15 cellular contexts compared by ENCODE assay signal in genomic region chr12:55824726-55825125, GRCh38. TPM values are rescaled to one million over a fixed set of nuclear protein-coding genes. Genes with fewer than 3 reads are reported as not detected.
A peak's percentile ranks its signal among the peaks of the same experiment; 100 is the strongest.
DNase-seq lines count a peak whose midpoint lies in the region; ATAC-seq, FAIRE-seq and TF ChIP-seq lines count a peak whose summit lies in the region.
"Had no signal": no experiment of that assay in that cellular context is flagged by ENCODE, and none has a peak within 500 bp of the region (broad histone marks: within the 10 kb centered on the region; RNA-seq: fewer than 3 reads in every experiment).

No MANE protein-coding gene starts in this region.

- TF ChIP-seq POLR2A in NB4 (IDR thresholded peaks at IDR 0.05; ENCODE audit: extremely low read depth, insufficient read length) (no peak), erythroblast (IDR thresholded peaks at IDR 0.05; ENCODE audit: low read length) (no peak)

- H3K4me3 ChIP-seq in NB4 (ENCODE audit: low read depth, low read length) (peak overlapping the region; percentile 57), astrocyte (ENCODE audit: insufficient read depth, low read depth, low read length) (no peak overlapping the region)
- H3K4me3 ChIP-seq: breast epithelium, right atrium auricular region, SJCRH30, uterus had no signal

- H3K27ac Mint-ChIP-seq in astrocyte (ENCODE audit: unreplicated experiment) (no peak overlapping the region), progenitor cell of endocrine pancreas (peak overlapping the region; percentile 68)

- H3K27me3 ChIP-seq in astrocyte (ENCODE audit: insufficient read depth, low read length): no peaks in the 10 kb centered on the region
- H3K27me3 ChIP-seq: breast epithelium, right atrium auricular region, SJCRH30, uterus had no signal

- DNase-seq in activated T-cell treated with anti-CD3 and anti-CD28 coated beads, Interleukin-2, amount 50 U/mL, for 4 hours: no peak
- DNase-seq in activated T-cell treated with anti-CD3 and anti-CD28 coated beads, Interleukin-2, amount 50 U/mL, for 1 hour: no peak
- DNase-seq in NB4 (ENCODE audit: low read depth) (no peak), astrocyte (ENCODE audit: low read depth) (no peak), progenitor cell of endocrine pancreas (ENCODE audit: low spot score, unreplicated experiment) (no peak), NOMO-1 treated with DMSO at 0.1 percent for 48 hours (lab: John Stamatoyannopoulos, UW; ENCODE audit: unreplicated experiment) (no peak), glomerular visceral epithelial cell (ENCODE audit: extremely low spot score) (no peak), erythroblast (lab: John Stamatoyannopoulos, UW) (no peak)
- DNase-seq: midbrain, NCI-H1048, NCI-H524 treated with DMSO at 0.1 percent for 48 hours, SJCRH30, uterus had no signal

- H2AFZ ChIP-seq in astrocyte (ENCODE audit: low read depth, low read length): no peak overlapping the region

- peaks cover 6% of the 10 kb centered on the region for H4K20me1 ChIP-seq in astrocyte (ENCODE audit: insufficient read depth, low read length)

- H3K27ac ChIP-seq in astrocyte (ENCODE audit: low read depth, low read length): no peak overlapping the region
- H3K27ac ChIP-seq: breast epithelium, right atrium auricular region, SJCRH30, uterus had no signal

- FAIRE-seq in astrocyte (lab: Jason Lieb, UNC): no peak

- TF ChIP-seq CTCF in NB4 (IDR thresholded peaks at IDR 0.05; ENCODE audit: low read depth, low read length): no peak
- no peak for TF ChIP-seq CTCF in astrocyte (IDR thresholded peaks at IDR 0.05; ENCODE audit: insufficient read depth, low read depth, low read length)
- TF ChIP-seq CTCF in progenitor cell of endocrine pancreas (IDR thresholded peaks at IDR 0.05; ENCODE audit: unreplicated experiment): no peak

- peaks cover 37% of the 10 kb centered on the region for H3K36me3 ChIP-seq in astrocyte (ENCODE audit: insufficient read depth, low read length)
- H3K36me3 ChIP-seq: breast epithelium, uterus had no signal

- H3K4me3 Mint-ChIP-seq in activated T-cell treated with anti-CD3 and anti-CD28 coated beads, Interleukin-2, amount 50 U/mL, for 4 hours: peak overlapping the region; percentile 44
- H3K4me3 Mint-ChIP-seq in astrocyte (ENCODE audit: unreplicated experiment): peak overlapping the region; percentile 21
- H3K4me3 Mint-ChIP-seq in progenitor cell of endocrine pancreas (ENCODE audit: low read depth): no peak overlapping the region

- H3K79me2 ChIP-seq in astrocyte (ENCODE audit: insufficient read depth, low read length): peaks cover 58% of the 10 kb centered on the region

- H3K9me3 Mint-ChIP-seq in activated T-cell treated with anti-CD3 and anti-CD28 coated beads, Interleukin-2, amount 50 U/mL, for 4 hours: no peaks in the 10 kb centered on the region
- no peaks in the 10 kb centered on the region for H3K9me3 Mint-ChIP-seq in astrocyte (ENCODE audit: unreplicated experiment)
- no peaks in the 10 kb centered on the region for H3K9me3 Mint-ChIP-seq in progenitor cell of endocrine pancreas (ENCODE audit: low read depth)

- H3K36me3 Mint-ChIP-seq in activated T-cell treated with anti-CD3 and anti-CD28 coated beads, Interleukin-2, amount 50 U/mL, for 4 hours (ENCODE audit: insufficient read depth): peaks cover 33% of the 10 kb centered on the region
- H3K36me3 Mint-ChIP-seq in astrocyte (ENCODE audit: low read depth, unreplicated experiment) (peaks cover 10% of the 10 kb centered on the region), progenitor cell of endocrine pancreas (ENCODE audit: insufficient read depth) (peaks cover 18% of the 10 kb centered on the region)

- peak overlapping the region; percentile 22 for H3K9ac ChIP-seq in astrocyte (ENCODE audit: low read length)

- peaks cover 35% of the 10 kb centered on the region for H3K4me1 Mint-ChIP-seq in activated T-cell treated with anti-CD3 and anti-CD28 coated beads, Interleukin-2, amount 50 U/mL, for 4 hours (ENCODE audit: low read depth)
- H3K4me1 Mint-ChIP-seq in astrocyte (ENCODE audit: low read depth, unreplicated experiment): peaks cover 22% of the 10 kb centered on the region
- peaks cover 41% of the 10 kb centered on the region for H3K4me1 Mint-ChIP-seq in progenitor cell of endocrine pancreas (ENCODE audit: low read depth)

- H3K9me3 ChIP-seq in astrocyte (ENCODE audit: insufficient read depth, low read depth, low read length): no peaks in the 10 kb centered on the region
- H3K9me3 ChIP-seq: breast epithelium, right atrium auricular region, SJCRH30, uterus had no signal

- peak overlapping the region; percentile 34 for H3K4me2 ChIP-seq in astrocyte (ENCODE audit: low read length)

- no peaks in the 10 kb centered on the region for H3K27me3 Mint-ChIP-seq in activated T-cell treated with anti-CD3 and anti-CD28 coated beads, Interleukin-2, amount 50 U/mL, for 4 hours (ENCODE audit: low read depth)
- H3K27me3 Mint-ChIP-seq in astrocyte (ENCODE audit: low read depth, unreplicated experiment) (no peaks in the 10 kb centered on the region), progenitor cell of endocrine pancreas (no peaks in the 10 kb centered on the region)

- ATAC-seq in activated T-cell treated with anti-CD3 and anti-CD28 coated beads, Interleukin-2, amount 50 U/mL, for 4 hours: no peak

- peaks cover 12% of the 10 kb centered on the region for H3K4me1 ChIP-seq in astrocyte (ENCODE audit: insufficient read depth, low read length)
- H3K4me1 ChIP-seq: SJCRH30 had no signal

RNA-seq across cellular contexts. Expression of gene DNAJC14, which starts 4.7 kb away (rescaled TPM):
- total RNA-seq in activated T-cell treated with anti-CD3 and anti-CD28 coated beads, Interleukin-2, amount 50 U/mL, for 4 hours: 10 to 100 TPM; 32.4 to 38.2 (median 33.5) TPM
- total RNA-seq in astrocyte (26.3 and 29.7 TPM in 2 replicates), progenitor cell of endocrine pancreas (37.6 and 38.6 TPM in 2 replicates)

RNA-seq across cellular contexts. Expression of gene ORMDL2, which starts 6.9 kb away (rescaled TPM):
- total RNA-seq in activated T-cell treated with anti-CD3 and anti-CD28 coated beads, Interleukin-2, amount 50 U/mL, for 4 hours: 10 to 100 TPM; 45.9 to 57.0 (median 49.9) TPM
- 54.8 and 58.9 TPM in 2 replicates for total RNA-seq in astrocyte
- total RNA-seq in progenitor cell of endocrine pancreas: 36.5 and 40.5 TPM in 2 replicates

RNA-seq across cellular contexts. Expression of gene SARNP, which starts 7.2 kb away (rescaled TPM):
- 10 to 100 TPM; 65.8 to 78.5 (median 69.6) TPM for total RNA-seq in activated T-cell treated with anti-CD3 and anti-CD28 coated beads, Interleukin-2, amount 50 U/mL, for 4 hours
- total RNA-seq in astrocyte: 95.7 and 105 TPM in 2 replicates
- 85.7 and 91.0 TPM in 2 replicates for total RNA-seq in progenitor cell of endocrine pancreas

RNA-seq across cellular contexts. Expression of gene MMP19, which starts 18.0 kb away (rescaled TPM):
- total RNA-seq in activated T-cell treated with anti-CD3 and anti-CD28 coated beads, Interleukin-2, amount 50 U/mL, for 4 hours: not detected
- total RNA-seq in astrocyte (3.6 and 4.7 TPM in 2 replicates), progenitor cell of endocrine pancreas (0.62 and 0.89 TPM in 2 replicates)
